In the genomic region with DNA sequence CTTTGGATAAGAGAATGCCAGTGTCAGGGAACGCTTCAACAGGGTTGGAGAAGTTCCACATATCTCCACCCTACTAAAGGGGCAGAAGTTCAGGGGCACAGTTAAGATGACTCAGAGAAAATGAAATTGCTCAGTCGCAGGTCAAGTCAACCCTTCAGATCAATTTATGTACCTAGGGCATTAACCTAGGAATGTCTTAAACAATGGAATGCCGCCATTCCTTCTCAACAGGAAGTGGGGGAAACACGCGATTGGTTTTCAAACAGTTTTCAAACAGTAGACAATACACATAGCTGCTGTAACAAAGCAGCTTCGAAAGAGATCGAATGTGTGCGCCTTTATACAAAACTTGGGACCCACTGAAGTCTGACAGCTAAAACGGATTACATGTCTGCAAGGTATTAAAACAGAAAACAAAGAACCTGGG, we compare ENCODE assay signal across 8 cellular contexts. TPM values are rescaled to one million over a fixed set of nuclear protein-coding genes. Genes with fewer than 3 reads are reported as not detected.
DNase-seq lines count a peak whose midpoint lies in the region; ATAC-seq and TF ChIP-seq lines count a peak whose summit lies in the region.

No MANE protein-coding gene starts in this region.

- CTCF ChIA-PET in activated naive CD4-positive, alpha-beta T cell treated with anti-CD3 and anti-CD28 coated beads, Interleukin-2, amount 10 ng/mL, durations not matched to agents 7 days and 5 days (lab: Charles Lee): no interaction called here
- CTCF ChIA-PET in PC-9 (lab: Charles Lee): no interaction called here

- peaks cover 57% of the 10 kb centered on the region for H3K79me2 ChIP-seq in PC-9 (ENCODE audit: low read depth)

- peaks cover 25% of the 10 kb centered on the region for H3F3A ChIP-seq in PC-9 (ENCODE audit: insufficient read depth, low read depth)

- peaks cover 29% of the 10 kb centered on the region for H3K4me1 Mint-ChIP-seq in activated naive CD4-positive, alpha-beta T cell treated with anti-CD3 and anti-CD28 coated beads, Interleukin-2, amount 10 ng/mL, durations not matched to agents 7 days and 5 days
- H3K4me1 Mint-ChIP-seq in dendritic cell treated with granulocyte-macrophage colony-stimulating factor and Interleukin-4, amounts not matched to agents 40 ng/mL and 50 ng/mL, for 4 days (ENCODE audit: low read depth): peaks cover 51% of the 10 kb centered on the region

- H3K4me3 ChIP-seq in PC-9 (peak overlapping the region; percentile 91), right lobe of liver (peak overlapping the region; percentile 58 to 65 (median 58)), tibial artery (peak overlapping the region; percentile 84 to 88)

- H4K20me1 ChIP-seq in PC-9 (ENCODE audit: insufficient read depth): peaks cover 10% of the 10 kb centered on the region; the same call in 1 of the 2 replicates

- H3K27me3 Mint-ChIP-seq in activated naive CD4-positive, alpha-beta T cell treated with anti-CD3 and anti-CD28 coated beads, Interleukin-2, amount 10 ng/mL, durations not matched to agents 7 days and 5 days: no peaks in the 10 kb centered on the region
- no peaks in the 10 kb centered on the region for H3K27me3 Mint-ChIP-seq in dendritic cell treated with granulocyte-macrophage colony-stimulating factor and Interleukin-4, amounts not matched to agents 40 ng/mL and 50 ng/mL, for 4 days

- H3K27ac Mint-ChIP-seq in activated naive CD4-positive, alpha-beta T cell treated with anti-CD3 and anti-CD28 coated beads, Interleukin-2, amount 10 ng/mL, durations not matched to agents 7 days and 5 days: peak overlapping the region; percentile 87
- peak overlapping the region in 1 of 2 donors; percentile 84 for H3K27ac Mint-ChIP-seq in activated naive CD4-positive, alpha-beta T cell treated with anti-CD3 and anti-CD28 coated beads, Interleukin-2, amount 50 U/mL, for 72 hours
- peak overlapping the region; percentile 99 for H3K27ac Mint-ChIP-seq in dendritic cell treated with granulocyte-macrophage colony-stimulating factor and Interleukin-4, amounts not matched to agents 40 ng/mL and 50 ng/mL, for 4 days

- DNase-seq in activated naive CD4-positive, alpha-beta T cell treated with anti-CD3 and anti-CD28 coated beads, Interleukin-2, amount 10 ng/mL, durations not matched to agents 7 days and 5 days: no peak
- no peak for DNase-seq in activated naive CD4-positive, alpha-beta T cell treated with anti-CD3 and anti-CD28 coated beads, Interleukin-2, amount 50 U/mL, for 72 hours (ENCODE audit: low spot score in 2 of 2)
- DNase-seq in PC-9: peak; percentile 24 to 95
- DNase-seq in right lobe of liver: no peak
- no peak for DNase-seq in tibial artery
- DNase-seq in ureter (ENCODE audit: low spot score): no peak

- H3K4me3 Mint-ChIP-seq in activated naive CD4-positive, alpha-beta T cell treated with anti-CD3 and anti-CD28 coated beads, Interleukin-2, amount 10 ng/mL, durations not matched to agents 7 days and 5 days: peak overlapping the region; percentile 83
- peak overlapping the region; percentile 96 for H3K4me3 Mint-ChIP-seq in dendritic cell treated with granulocyte-macrophage colony-stimulating factor and Interleukin-4, amounts not matched to agents 40 ng/mL and 50 ng/mL, for 4 days

- H3K27me3 ChIP-seq in PC-9 (ENCODE audit: insufficient read depth, low read depth) (no peaks in the 10 kb centered on the region), right lobe of liver (no peaks in the 10 kb centered on the region), tibial artery (no peaks in the 10 kb centered on the region)

- H3K4me1 ChIP-seq in PC-9 (replicated peaks; ENCODE audit: insufficient read depth): peaks cover 24% of the 10 kb centered on the region
- H3K4me1 ChIP-seq in right lobe of liver: peaks cover 0 to 7% (median 0%) of the 10 kb centered on the region in 4 donors
- peaks cover 0 to 36% (median 15%) of the 10 kb centered on the region in 4 donors for H3K4me1 ChIP-seq in tibial artery

- H3K27ac ChIP-seq in PC-9: peak overlapping the region; percentile 80
- peak overlapping the region; percentile 29 to 86 (median 61) for H3K27ac ChIP-seq in right lobe of liver
- H3K27ac ChIP-seq in tibial artery: peak overlapping the region; percentile 94 to 95

- ATAC-seq in activated naive CD4-positive, alpha-beta T cell treated with anti-CD3 and anti-CD28 coated beads, Interleukin-2, amount 50 U/mL, for 72 hours: no peak
- peak; percentile 7 to 22 (median 14) for ATAC-seq in right lobe of liver
- no peak for ATAC-seq in HG03025 (IDR thresholded peaks at IDR 0.05; ENCODE audit: low FRiP score, unreplicated experiment)

- WGBS in right lobe of liver (ENCODE audit: insufficient coverage, low coverage, low lambda C conversion rate, missing lambda C conversion rate): 12% methylated on average over 9 of the region's 9 CpGs

- H3K4me2 ChIP-seq in PC-9: peak overlapping the region; percentile 89

- peaks cover 38% of the 10 kb centered on the region for H3K36me3 Mint-ChIP-seq in activated naive CD4-positive, alpha-beta T cell treated with anti-CD3 and anti-CD28 coated beads, Interleukin-2, amount 10 ng/mL, durations not matched to agents 7 days and 5 days
- peaks cover 11 to 17% of the 10 kb centered on the region in 2 donors for H3K36me3 Mint-ChIP-seq in activated naive CD4-positive, alpha-beta T cell treated with anti-CD3 and anti-CD28 coated beads, Interleukin-2, amount 50 U/mL, for 72 hours
- peaks cover 61% of the 10 kb centered on the region for H3K36me3 Mint-ChIP-seq in dendritic cell treated with granulocyte-macrophage colony-stimulating factor and Interleukin-4, amounts not matched to agents 40 ng/mL and 50 ng/mL, for 4 days (ENCODE audit: low read depth)

- TF ChIP-seq CTCF in PC-9 (conservative IDR thresholded peaks at IDR 0.05): no peak
- TF ChIP-seq CTCF in right lobe of liver (IDR thresholded peaks at IDR 0.05): no peak
- TF ChIP-seq CTCF in tibial artery (IDR thresholded peaks at IDR 0.05): no peak

- H3K9me3 ChIP-seq in PC-9 (ENCODE audit: insufficient read depth, low read depth) (0 out of 2 replicates have a peak, but pooled peaks cover 7% of the 10 kb centered on the region), right lobe of liver (no peaks in the 10 kb centered on the region), tibial artery (no peaks in the 10 kb centered on the region)

- intact Hi-C loops in PC-9 (cut with micrococcal nuclease; ENCODE audit: unreplicated experiment) (loop anchor here (5.0 kb wide), 1 partner anchor 303 kb away; no protein-coding TSS in a partner anchor), right lobe of liver (cut with DNase I) (no loop called here), tibial artery (cut with DNase I; ENCODE audit: low total_unique reads) (no loop called here)
- intact Hi-C loops in dendritic cell treated with granulocyte-macrophage colony-stimulating factor and Interleukin-4, amounts not matched to agents 40 ng/mL and 50 ng/mL, for 4 days (cut with micrococcal nuclease): loop anchor here (5.0 to 10.0 kb wide), 2 partner anchors 57 to 414 kb away; no protein-coding TSS in a partner anchor

- H3K9me2 ChIP-seq in PC-9 (ENCODE audit: insufficient read depth): no peaks in the 10 kb centered on the region; the same call in 1 of the 2 replicates

- POLR2A ChIA-PET in PC-9 (lab: Charles Lee; ENCODE audit: unreplicated experiment): no interaction called here

- H2AFZ ChIP-seq in PC-9: peak overlapping the region; percentile 95

- peaks cover 3% of the 10 kb centered on the region for H3K9me3 Mint-ChIP-seq in activated naive CD4-positive, alpha-beta T cell treated with anti-CD3 and anti-CD28 coated beads, Interleukin-2, amount 10 ng/mL, durations not matched to agents 7 days and 5 days
- peaks cover 4 to 9% of the 10 kb centered on the region in 2 donors for H3K9me3 Mint-ChIP-seq in activated naive CD4-positive, alpha-beta T cell treated with anti-CD3 and anti-CD28 coated beads, Interleukin-2, amount 50 U/mL, for 72 hours
- peaks cover 21% of the 10 kb centered on the region for H3K9me3 Mint-ChIP-seq in dendritic cell treated with granulocyte-macrophage colony-stimulating factor and Interleukin-4, amounts not matched to agents 40 ng/mL and 50 ng/mL, for 4 days

- BruUV-seq in PC-9 (replicated peaks; lab: Mats Ljungman, UMichigan): no TSS peak

- TF ChIP-seq POLR2A in right lobe of liver (IDR thresholded peaks at IDR 0.05): no peak

- H3K36me3 ChIP-seq in PC-9 (ENCODE audit: low read depth) (peaks cover 45% of the 10 kb centered on the region), right lobe of liver (no peaks in the 10 kb centered on the region), tibial artery (peaks cover 0 to 8% (median 4%) of the 10 kb centered on the region in 3 donors)

RNA-seq across cellular contexts. Expression of a gene that starts 0.9 kb away (rescaled TPM):
- 10 to 100 TPM in 1 of 2 donors, 1 to 10 TPM in 1; 5.4 to 18.5 TPM for total RNA-seq in activated naive CD4-positive, alpha-beta T cell treated with anti-CD3 and anti-CD28 coated beads, Interleukin-2, amount 50 U/mL, for 72 hours
- 47.3 and 60.5 TPM in 2 replicates for total RNA-seq in PC-9 (2021)
- 1 to 10 TPM; 1.1 to 3.9 (median 2.5) TPM for total RNA-seq in right lobe of liver
- total RNA-seq in ureter: 41.1 TPM

RNA-seq across cellular contexts. Expression of a gene that starts 44.6 kb away (rescaled TPM):
- total RNA-seq in activated naive CD4-positive, alpha-beta T cell treated with anti-CD3 and anti-CD28 coated beads, Interleukin-2, amount 50 U/mL, for 72 hours: not detected
- total RNA-seq in PC-9 (2021) (0.68 and 0.70 TPM in 2 replicates), right lobe of liver (not detected), ureter (0.34 TPM)

Comparison
In these comparisons a context has a peak if more than half of its experiments do, and no peak if none do; other contexts are left out.
1. DNase-seq: peak in PC-9 (2 of 2); none in activated naive CD4-positive, alpha-beta T cell treated with anti-CD3 and anti-CD28 coated beads, Interleukin-2, amount 10 ng/mL, durations not matched to agents 7 days and 5 days (single experiment), activated naive CD4-positive, alpha-beta T cell treated with anti-CD3 and anti-CD28 coated beads, Interleukin-2, amount 50 U/mL, for 72 hours (0 of 2), right lobe of liver (0 of 3), tibial artery (0 of 2) and ureter (single experiment).
2. ATAC-seq: peak in right lobe of liver (4 of 4); none in activated naive CD4-positive, alpha-beta T cell treated with anti-CD3 and anti-CD28 coated beads, Interleukin-2, amount 50 U/mL, for 72 hours (0 of 2) and HG03025 (single experiment).
3. intact Hi-C loops: an anchor here in PC-9 (5.0 kb wide) and dendritic cell treated with granulocyte-macrophage colony-stimulating factor and Interleukin-4, amounts not matched to agents 40 ng/mL and 50 ng/mL, for 4 days (5.0 to 10.0 kb wide); none called in right lobe of liver and tibial artery.
4. Peak in every context shown above with its lines, with median percentiles within 50 percentile points of each other: H3K27ac ChIP-seq and H3K4me3 ChIP-seq.